Comparison of ENCODE assay signal across 14 cellular contexts in genomic region chr18:51191139-51191717, GRCh38. TPM values are rescaled to one million over a fixed set of nuclear protein-coding genes. Genes with fewer than 3 reads are reported as not detected.
DNase-seq lines count a peak whose midpoint lies in the region; ATAC-seq, FAIRE-seq and TF ChIP-seq lines count a peak whose summit lies in the region.
"Had no signal": no experiment of that assay in that cellular context is flagged by ENCODE, and none has a peak within 500 bp of the region (broad histone marks: within the 10 kb centered on the region; RNA-seq: fewer than 3 reads in every experiment).

No MANE protein-coding gene starts in this region.

- peaks cover 84 to 89% of the 10 kb centered on the region in 2 donors for H3K4me1 Mint-ChIP-seq in immature natural killer cell

- peak; percentile 75 for FAIRE-seq in GM19239 (lab: Jason Lieb, UNC)

- no peak overlapping the region for H3K9ac ChIP-seq in BLaER1 treated with 17β-estradiol and CSF1 and Interleukin-3, amounts not matched to agents 10 nM and 100 nM

- ATAC-seq in HG03457 (IDR thresholded peaks at IDR 0.05; ENCODE audit: unreplicated experiment) = no peak

- peak overlapping the region in 1 of 11 experiments; percentile 42; a peak in 1 of 22 replicates for H3K27ac ChIP-seq in BLaER1 treated with 17β-estradiol and CSF1 and Interleukin-3, amounts not matched to agents 10 nM and 100 nM
- H3K27ac ChIP-seq in Peyer's patch = no peak overlapping the region

- H3K27me3 Mint-ChIP-seq in immature natural killer cell (ENCODE audit: low read depth in 3 of 3) = peaks cover 7 to 21% (median 9%) of the 10 kb centered on the region in 3 donors

- peaks cover 36 to 84% (median 72%) of the 10 kb centered on the region in 10 experiments for H3K4me1 ChIP-seq in BLaER1 treated with 17β-estradiol and CSF1 and Interleukin-3, amounts not matched to agents 10 nM and 100 nM
- H3K4me1 ChIP-seq in Peyer's patch = peaks cover 0 to 42% (median 8%) of the 10 kb centered on the region in 4 donors

- H3K27me3 ChIP-seq in BLaER1 treated with 17β-estradiol and CSF1 and Interleukin-3, amounts not matched to agents 10 nM and 100 nM = no peaks in the 10 kb centered on the region
- no peaks in the 10 kb centered on the region for H3K27me3 ChIP-seq in Peyer's patch

- H3K4me3 Mint-ChIP-seq in immature natural killer cell = peak overlapping the region; percentile 62 to 93 (median 80)

- H3K4me3 ChIP-seq in BLaER1 treated with 17β-estradiol and CSF1 and Interleukin-3, amounts not matched to agents 10 nM and 100 nM = no peak overlapping the region
- no peak overlapping the region for H3K4me3 ChIP-seq in Peyer's patch

- H3K9me3 ChIP-seq in BLaER1 treated with 17β-estradiol and CSF1 and Interleukin-3, amounts not matched to agents 10 nM and 100 nM (replicated peaks in 1 of 11) = no peaks in the 10 kb centered on the region
- no peaks in the 10 kb centered on the region for H3K9me3 ChIP-seq in Peyer's patch

- no peak for DNase-seq in GM19239 (ENCODE audit: insufficient read length, low spot score)
- peak; percentile 17 for DNase-seq in activated CD4-positive, alpha-beta T cell treated with anti-CD3 and anti-CD28 coated beads, Interleukin-2, amount 50 U/mL, for 1 hour
- peak; percentile 78 to 86 (median 82) for DNase-seq in immature natural killer cell
- DNase-seq in Peyer's patch = no peak
- DNase-seq in NCI-H2227 treated with DMSO at 0.1 percent for 48 hours (lab: John Stamatoyannopoulos, UW) = no peak
- no peak for DNase-seq in NCI-H226
- DNase-seq: effector CD8-positive, alpha-beta T cell; GOT3; NCI-H1694; nephron progenitor cell; SHP77; stimulated activated CD4-positive, alpha-beta T cell treated with anti-CD3 and anti-CD28 coated beads, Interleukin-4, amount 100 ng/mL, for 4 hours had no signal

- peak overlapping the region; percentile 0 to 97 (median 90); a peak in 20 of 22 replicates for H3K4me2 ChIP-seq in BLaER1 treated with 17β-estradiol and CSF1 and Interleukin-3, amounts not matched to agents 10 nM and 100 nM

- H3K36me3 Mint-ChIP-seq in immature natural killer cell = peaks cover 3 to 21% (median 14%) of the 10 kb centered on the region in 3 donors

- peaks cover 1 to 74% (median 50%) of the 10 kb centered on the region in 11 experiments; a peak in 20 of 22 replicates for H3K36me3 ChIP-seq in BLaER1 treated with 17β-estradiol and CSF1 and Interleukin-3, amounts not matched to agents 10 nM and 100 nM
- no peaks in the 10 kb centered on the region for H3K36me3 ChIP-seq in Peyer's patch

- no peak for TF ChIP-seq POLR2A in Peyer's patch (IDR thresholded peaks at IDR 0.05)

- peaks cover 56 to 100% (median 96%) of the 10 kb centered on the region in 11 experiments; a peak in 21 of 22 replicates for H4K20me1 ChIP-seq in BLaER1 treated with 17β-estradiol and CSF1 and Interleukin-3, amounts not matched to agents 10 nM and 100 nM

- TF ChIP-seq CTCF in Peyer's patch (IDR thresholded peaks at IDR 0.05) = no peak

- H3K9me3 Mint-ChIP-seq in immature natural killer cell = no peaks in the 10 kb centered on the region

- peak overlapping the region; percentile 83 to 97 (median 86) for H3K27ac Mint-ChIP-seq in immature natural killer cell
- H3K27ac Mint-ChIP-seq: nephron progenitor cell had no signal

RNA-seq across cellular contexts. Expression of gene MEX3C, which starts 6.3 kb away (rescaled TPM):
- polyA plus RNA-seq in immature natural killer cell = 10 to 100 TPM in 2 of 3 donors, 1 to 10 TPM in 1; 10.0 to 18.1 (median 10.7) TPM
- total RNA-seq in Peyer's patch = 10 to 100 TPM; 16.5 to 37.1 (median 23.2) TPM

Comparison
In these comparisons a context has a peak if more than half of its experiments do, and no peak if none do; other contexts are left out.
1. DNase-seq: peak in activated CD4-positive, alpha-beta T cell treated with anti-CD3 and anti-CD28 coated beads, Interleukin-2, amount 50 U/mL, for 1 hour (single experiment) and immature natural killer cell (3 of 3); none in GM19239 (single experiment), Peyer's patch (0 of 3), NCI-H2227 treated with DMSO at 0.1 percent for 48 hours (single experiment) and NCI-H226 (single experiment).